Comparison of ENCODE assay signal across 23 cellular contexts in genomic region chr18:3479978-3480377, GRCh38. TPM values are rescaled to one million over a fixed set of nuclear protein-coding genes. Genes with fewer than 3 reads are reported as not detected.
DNase-seq lines count a peak whose midpoint lies in the region; ATAC-seq, FAIRE-seq and TF ChIP-seq lines count a peak whose summit lies in the region.
"Had no signal": no experiment of that assay in that cellular context is flagged by ENCODE, and none has a peak within 500 bp of the region (broad histone marks: within the 10 kb centered on the region; RNA-seq: fewer than 3 reads in every experiment).

No MANE protein-coding gene starts in this region.

- H3K4me3 ChIP-seq in small intestine (ENCODE audit: low read depth in 1 of 2, low read length in 2 of 2): no peak overlapping the region
- H3K4me3 ChIP-seq in upper lobe of right lung: no peak overlapping the region
- H3K4me3 ChIP-seq: A549, GM23248 had no signal

- ATAC-seq in foreskin keratinocyte (peak; percentile 7), upper lobe of right lung (no peak)
- ATAC-seq: A549, HCT116 had no signal

- H3K36me3 ChIP-seq in small intestine (ENCODE audit: control insufficient read depth in 2 of 2, insufficient read depth in 2 of 2, low read length in 2 of 2): no peaks in the 10 kb centered on the region
- no peaks in the 10 kb centered on the region for H3K36me3 ChIP-seq in upper lobe of right lung

- peaks cover 1% of the 10 kb centered on the region for H3K9me3 Mint-ChIP-seq in T-helper 2 cell treated with Interferon-gamma antibody and Interleukin-4, amounts not matched to agents 5 μg/mL and 100 μg/mL, for 36 hours
- H3K9me3 Mint-ChIP-seq: CD4-positive, alpha-beta T cell; HFFc6 had no signal

- H3K27ac ChIP-seq in foreskin keratinocyte: no peak overlapping the region
- no peak overlapping the region for H3K27ac ChIP-seq in small intestine (ENCODE audit: low read depth in 1 of 2, low read length in 1 of 2)
- H3K27ac ChIP-seq in upper lobe of right lung: no peak overlapping the region
- H3K27ac ChIP-seq: 22Rv1, A549, C4-2B, GM23248 had no signal

- no peak for TF ChIP-seq CTCF in foreskin keratinocyte (conservative IDR thresholded peaks at IDR 0.05)
- no peak for TF ChIP-seq CTCF in upper lobe of right lung (IDR thresholded peaks at IDR 0.05)

- H3K4me1 ChIP-seq in foreskin keratinocyte (no peaks in the 10 kb centered on the region), small intestine (ENCODE audit: control insufficient read depth in 2 of 2, insufficient read depth in 1 of 2, low read depth in 1 of 2, low read length in 1 of 2) (no peaks in the 10 kb centered on the region), upper lobe of right lung (no peaks in the 10 kb centered on the region)
- H3K4me1 ChIP-seq: A549 had no signal

- H3K27me3 ChIP-seq in foreskin keratinocyte (no peaks in the 10 kb centered on the region), small intestine (ENCODE audit: control insufficient read depth in 2 of 2, insufficient read depth in 2 of 2, low read length in 2 of 2) (no peaks in the 10 kb centered on the region), upper lobe of right lung (no peaks in the 10 kb centered on the region)

- H3K36me3 Mint-ChIP-seq in T-helper 2 cell treated with Interferon-gamma antibody and Interleukin-4, amounts not matched to agents 5 μg/mL and 100 μg/mL, for 36 hours (ENCODE audit: low read depth): no peaks in the 10 kb centered on the region

- H3K27me3 Mint-ChIP-seq in T-helper 2 cell treated with Interferon-gamma antibody and Interleukin-4, amounts not matched to agents 5 μg/mL and 100 μg/mL, for 36 hours (ENCODE audit: low read depth): peaks cover 7% of the 10 kb centered on the region
- H3K27me3 Mint-ChIP-seq: CD4-positive, alpha-beta T cell had no signal

- intact Hi-C loops in upper lobe of right lung (cut with DNase I): no loop called here

- no peak overlapping the region for H3K27ac Mint-ChIP-seq in T-helper 2 cell treated with Interferon-gamma antibody and Interleukin-4, amounts not matched to agents 5 μg/mL and 100 μg/mL, for 36 hours
- H3K27ac Mint-ChIP-seq: CD4-positive, alpha-beta T cell; HFFc6 had no signal

- H3K9me3 ChIP-seq in small intestine (ENCODE audit: control insufficient read depth, low read depth) (no peaks in the 10 kb centered on the region), upper lobe of right lung (no peaks in the 10 kb centered on the region)
- H3K9me3 ChIP-seq: A549, Caco-2 had no signal

- no peak overlapping the region for H3K4me3 Mint-ChIP-seq in T-helper 2 cell treated with Interferon-gamma antibody and Interleukin-4, amounts not matched to agents 5 μg/mL and 100 μg/mL, for 36 hours
- H3K4me3 Mint-ChIP-seq: CD4-positive, alpha-beta T cell; HFFc6 had no signal

- no peaks in the 10 kb centered on the region for H3K4me1 Mint-ChIP-seq in T-helper 2 cell treated with Interferon-gamma antibody and Interleukin-4, amounts not matched to agents 5 μg/mL and 100 μg/mL, for 36 hours (ENCODE audit: low read depth)

- FAIRE-seq in small intestine (lab: Jason Lieb, UNC): no peak
- FAIRE-seq: A549, D721Med, G401.6, GM12891, GM19239, H54, HTR-8/SVneo had no signal

- DNase-seq in activated CD8-positive, alpha-beta memory T cell treated with anti-CD3 and anti-CD28 coated beads for 24 hours: peak; percentile 40
- DNase-seq in activated CD8-positive, alpha-beta memory T cell treated with anti-CD3 and anti-CD28 coated beads, Interleukin-2, amount 50 U/mL, for 48 hours: no peak
- DNase-seq in foreskin keratinocyte: no peak
- DNase-seq in small intestine: peak; percentile 31
- no peak for DNase-seq in upper lobe of right lung
- no peak for DNase-seq in NCI-H1048 (lab: John Stamatoyannopoulos, UW)
- no peak for DNase-seq in T-helper 2 cell treated with Interferon-gamma antibody and Interleukin-4, amounts not matched to agents 5 μg/mL and 100 μg/mL, for 36 hours (ENCODE audit: low spot score)
- DNase-seq: AML-193; Caco-2; CD4-positive, alpha-beta T cell; GM23248; HFFc6; IMR-90 had no signal

- 32 to 61% (median 51%) methylated on average over 4 of the region's 4 CpGs for WGBS in small intestine, 3 donors

RNA-seq across cellular contexts. Expression of gene TGIF1, which starts 30.0 kb away (rescaled TPM):
- total RNA-seq in foreskin keratinocyte: 80.1 and 83.4 TPM in 2 replicates
- polyA plus RNA-seq in foreskin keratinocyte: 48.7 and 55.4 TPM in 2 replicates
- polyA plus RNA-seq in small intestine: 10 to 100 TPM; 20.0 to 47.9 (median 22.6) TPM
- 48.4 TPM for total RNA-seq in upper lobe of right lung

Comparison
In these comparisons a context has a peak if more than half of its experiments do, and no peak if none do; other contexts are left out.
1. DNase-seq: peak in activated CD8-positive, alpha-beta memory T cell treated with anti-CD3 and anti-CD28 coated beads for 24 hours (single experiment) and small intestine (single experiment); none in activated CD8-positive, alpha-beta memory T cell treated with anti-CD3 and anti-CD28 coated beads, Interleukin-2, amount 50 U/mL, for 48 hours (single experiment), foreskin keratinocyte (0 of 2), upper lobe of right lung (single experiment), NCI-H1048 (single experiment) and T-helper 2 cell treated with Interferon-gamma antibody and Interleukin-4, amounts not matched to agents 5 μg/mL and 100 μg/mL, for 36 hours (single experiment).